ENCODE assay signal across 8 cellular contexts in genomic region chr6:151451417-151451949, GRCh38. TPM values are rescaled to one million over a fixed set of nuclear protein-coding genes. Genes with fewer than 3 reads are reported as not detected.
DNase-seq lines count a peak whose midpoint lies in the region; ATAC-seq, FAIRE-seq and TF ChIP-seq lines count a peak whose summit lies in the region.

No MANE protein-coding gene starts in this region.

- peak overlapping the region; percentile 68 for H2AFZ ChIP-seq in astrocyte (ENCODE audit: low read depth, low read length)

- peaks cover 0 to 8% (median 3%) of the 10 kb centered on the region in 9 donors for H3K36me3 ChIP-seq in heart left ventricle
- H3K36me3 ChIP-seq in astrocyte (ENCODE audit: insufficient read depth, low read length), result no peaks in the 10 kb centered on the region
- no peaks in the 10 kb centered on the region for H3K36me3 ChIP-seq in lung (ENCODE audit: control insufficient read depth in 2 of 2, insufficient read depth in 2 of 2, low read length in 2 of 2)
- no peaks in the 10 kb centered on the region for H3K36me3 ChIP-seq in uterus

- peaks cover 6% of the 10 kb centered on the region for H3K36me3 Mint-ChIP-seq in astrocyte (ENCODE audit: low read depth, unreplicated experiment)

- ATAC-seq in heart left ventricle, result no peak
- no peak for ATAC-seq in Right ventricle myocardium superior (ENCODE audit: poor library complexity)
- no peak for ATAC-seq in lung (ENCODE audit: insufficient read depth, low FRiP score)
- no peak for ATAC-seq in GM21528 (IDR thresholded peaks at IDR 0.05; ENCODE audit: low FRiP score, unreplicated experiment)

- H3K4me3 ChIP-seq in heart left ventricle (peak overlapping the region; percentile 51 to 94 (median 82)), astrocyte (ENCODE audit: insufficient read depth, low read depth, low read length) (peak overlapping the region; percentile 95), lung (peak overlapping the region; percentile 87), uterus (peak overlapping the region; percentile 59 to 93)

- H3K27ac ChIP-seq in heart left ventricle (peak overlapping the region; percentile 8 to 98 (median 88)), astrocyte (ENCODE audit: low read depth, low read length) (peak overlapping the region; percentile 76), lung (ENCODE audit: low read depth in 1 of 2, low read length in 1 of 2) (peak overlapping the region; percentile 90 to 95), uterus (peak overlapping the region; percentile 95 to 98)

- no peaks in the 10 kb centered on the region for H3K9me3 ChIP-seq in heart left ventricle
- H3K9me3 ChIP-seq in astrocyte (ENCODE audit: insufficient read depth, low read depth, low read length), result no peaks in the 10 kb centered on the region
- H3K9me3 ChIP-seq in lung (ENCODE audit: control insufficient read depth in 2 of 2, insufficient read depth in 1 of 2, low read length in 1 of 2), result no peaks in the 10 kb centered on the region
- no peaks in the 10 kb centered on the region for H3K9me3 ChIP-seq in uterus

- DNase-seq in heart left ventricle, result no peak
- DNase-seq in Right ventricle myocardium superior, result no peak
- no peak for DNase-seq in astrocyte (ENCODE audit: low read depth)
- DNase-seq in lung (ENCODE audit: low spot score), result no peak
- no peak for DNase-seq in uterus
- DNase-seq in kidney tubule cell (ENCODE audit: low spot score), result no peak
- DNase-seq in activated effector memory CD4-positive, alpha-beta T cell treated with Interleukin-2 at 50 U/mL for 16 hours, result no peak

- TF ChIP-seq POLR2A in heart left ventricle (IDR thresholded peaks at IDR 0.05), result no peak
- TF ChIP-seq POLR2A in uterus (IDR thresholded peaks at IDR 0.05), result no peak

- H3K4me1 Mint-ChIP-seq in astrocyte (ENCODE audit: low read depth, unreplicated experiment), result peaks cover 22% of the 10 kb centered on the region

- no peaks in the 10 kb centered on the region for H3K27me3 Mint-ChIP-seq in astrocyte (ENCODE audit: low read depth, unreplicated experiment)

- peak overlapping the region; percentile 92 for H3K4me2 ChIP-seq in astrocyte (ENCODE audit: low read length)

- H3K4me3 Mint-ChIP-seq in astrocyte (ENCODE audit: unreplicated experiment), result peak overlapping the region; percentile 90

- H3K9me3 Mint-ChIP-seq in astrocyte (ENCODE audit: unreplicated experiment), result no peaks in the 10 kb centered on the region

- 1 to 3% (median 1%) methylated on average over 22 of the region's 22 CpGs for WGBS in heart left ventricle, 4 donors
- WGBS in lung, 2 donors, result 1% methylated on average over 22 of the region's 22 CpGs

- H3K4me1 ChIP-seq in heart left ventricle, result peaks cover under 1 to 32% (median 22%) of the 10 kb centered on the region in 12 donors
- H3K4me1 ChIP-seq in astrocyte (ENCODE audit: insufficient read depth, low read length), result peaks cover 16% of the 10 kb centered on the region
- H3K4me1 ChIP-seq in lung (ENCODE audit: control insufficient read depth in 2 of 2, insufficient read depth in 2 of 2, low read length in 2 of 2), result peaks cover 1 to 5% of the 10 kb centered on the region in 2 donors
- H3K4me1 ChIP-seq in uterus, result no peaks in the 10 kb centered on the region

- no peaks in the 10 kb centered on the region for H4K20me1 ChIP-seq in astrocyte (ENCODE audit: insufficient read depth, low read length)

- peaks cover 60% of the 10 kb centered on the region for H3K79me2 ChIP-seq in astrocyte (ENCODE audit: insufficient read depth, low read length)

- no peak for FAIRE-seq in astrocyte (lab: Jason Lieb, UNC)

- H3K27me3 ChIP-seq in heart left ventricle, result no peaks in the 10 kb centered on the region
- H3K27me3 ChIP-seq in astrocyte (ENCODE audit: insufficient read depth, low read length), result no peaks in the 10 kb centered on the region
- H3K27me3 ChIP-seq in lung (ENCODE audit: control insufficient read depth, insufficient read depth), result no peaks in the 10 kb centered on the region
- H3K27me3 ChIP-seq in uterus, result no peaks in the 10 kb centered on the region

- peak overlapping the region; percentile 93 for H3K9ac ChIP-seq in astrocyte (ENCODE audit: low read length)

- peak overlapping the region; percentile 89 for H3K27ac Mint-ChIP-seq in astrocyte (ENCODE audit: unreplicated experiment)

- intact Hi-C loops in heart left ventricle (cut with DNase I) (loop anchor here in 4 of 10 donors (5.0 to 10.0 kb wide), 2 partner anchors 57 to 59 kb away; partner anchors contain the start of gene ZBTB2 (in 4 of the 4)), Right ventricle myocardium superior (cut with DNase I) (no loop called here), uterus (cut with DNase I; ENCODE audit: low total_unique reads) (loop anchor here (10.0 kb wide), 1 partner anchor 57 kb away; the partner anchor contains the start of gene ZBTB2)

- no peak for TF ChIP-seq CTCF in heart left ventricle (IDR thresholded peaks at IDR 0.05)
- no peak for TF ChIP-seq CTCF in astrocyte (IDR thresholded peaks at IDR 0.05; ENCODE audit: insufficient read depth, low read depth, low read length)
- TF ChIP-seq CTCF in lung (IDR thresholded peaks at IDR 0.05; ENCODE audit: control extremely low read depth, extremely low read depth), result no peak
- no peak for TF ChIP-seq CTCF in uterus (IDR thresholded peaks at IDR 0.05)

RNA-seq across cellular contexts. Expression of gene RMND1, which starts 0.4 kb away (rescaled TPM):
- total RNA-seq in heart left ventricle, result 10 to 100 TPM; 10.2 to 17.4 (median 16.7) TPM
- 10 to 100 TPM; 20.2 to 21.5 TPM for polyA plus RNA-seq in heart left ventricle
- 15.5 TPM for total RNA-seq in Right ventricle myocardium superior
- 22.7 and 25.9 TPM in 2 replicates for total RNA-seq in astrocyte
- total RNA-seq in lung, result 10 to 100 TPM; 17.8 to 43.2 TPM
- polyA plus RNA-seq in lung, result 10 to 100 TPM; 10.2 to 26.0 TPM
- 10 to 100 TPM in 3 of 4 donors, 1 to 10 TPM in 1; 4.1 to 48.8 (median 21.1) TPM for total RNA-seq in uterus

RNA-seq across cellular contexts. Expression of gene CCDC170, which starts 42.3 kb away (rescaled TPM):
- total RNA-seq in heart left ventricle (1 to 10 TPM in 2 of 9 donors, under 1 TPM in 7; 0.20 to 4.4 (median 0.33) TPM), Right ventricle myocardium superior (0.65 TPM), astrocyte (0.10 and 0.14 TPM in 2 replicates), lung (10 to 100 TPM; 21.3 to 24.1 TPM), uterus (10 to 100 TPM in 1 of 4 donors, 1 to 10 TPM in 2, under 1 TPM in 1; 0.29 to 14.2 (median 4.1) TPM)
- polyA plus RNA-seq in heart left ventricle (under 1 TPM; 0.07 to 0.08 TPM), lung (1 to 10 TPM; 2.4 to 5.2 TPM)
